In genomic region chr3:194404365-194405140, GRCh38 we compare ENCODE assay signal across 8 cellular contexts. TPM values are rescaled to one million over a fixed set of nuclear protein-coding genes. Genes with fewer than 3 reads are reported as not detected.
A peak's percentile ranks its signal among the peaks of the same experiment; 100 is the strongest.
DNase-seq lines count a peak whose midpoint lies in the region; ATAC-seq and TF ChIP-seq lines count a peak whose summit lies in the region.

No MANE protein-coding gene starts in this region.

- TF ChIP-seq POLR2A in suprapubic skin (IDR thresholded peaks at IDR 0.05) = no peak

- H3K4me3 ChIP-seq in suprapubic skin = no peak overlapping the region

- TF ChIP-seq EP300 in suprapubic skin (IDR thresholded peaks at IDR 0.05) = no peak

- H3K4me3 Mint-ChIP-seq in WTC11 = no peak overlapping the region

- no peaks in the 10 kb centered on the region for H3K9me3 Mint-ChIP-seq in WTC11

- WGBS in suprapubic skin = 41% methylated on average over 10 of the region's 10 CpGs

- H3K9me3 ChIP-seq in suprapubic skin = no peaks in the 10 kb centered on the region

- DNase-seq in AG09319 (ENCODE audit: extremely low read depth, low read depth) (peak; percentile 31), GM10266 (ENCODE audit: extremely low spot score) (no peak), NCI-H2081 (lab: John Stamatoyannopoulos, UW) (peak; percentile 83 to 87), WTC11 (ENCODE audit: low spot score) (no peak), glomerular visceral epithelial cell (ENCODE audit: extremely low spot score) (peak; percentile 56), suprapubic skin (ENCODE audit: low spot score in 2 of 2) (no peak), posterior vena cava (ENCODE audit: low spot score) (no peak)

- H3K36me3 ChIP-seq in suprapubic skin = no peaks in the 10 kb centered on the region

- H3K4me1 Mint-ChIP-seq in WTC11 = no peaks in the 10 kb centered on the region

- no peaks in the 10 kb centered on the region for H3K4me1 ChIP-seq in suprapubic skin

- intact Hi-C loops in posterior vena cava (cut with DNase I) = no loop called here

- POLR2A ChIA-PET in WTC11 (lab: Charles Lee) = no interaction called here

- peak; percentile 60 for TF ChIP-seq CTCF in AG09319 (IDR thresholded peaks at IDR 0.05; ENCODE audit: low read depth, low read length)
- TF ChIP-seq CTCF in GM10266 (IDR thresholded peaks at IDR 0.05; ENCODE audit: control insufficient read depth, insufficient read depth, low read depth, missing control alignments) = peak; percentile 69
- peak; percentile 56 for TF ChIP-seq CTCF in WTC11 (IDR thresholded peaks at IDR 0.05)
- TF ChIP-seq CTCF in suprapubic skin (IDR thresholded peaks at IDR 0.05) = peak; percentile 51

- peaks cover 15% of the 10 kb centered on the region for H3K36me3 Mint-ChIP-seq in WTC11

- peaks cover 7% of the 10 kb centered on the region; the same call in 1 of the 2 replicates for H3K27me3 Mint-ChIP-seq in WTC11 (ENCODE audit: low read depth)

- H3K27me3 ChIP-seq in suprapubic skin = peaks cover 6% of the 10 kb centered on the region

- no peak for ATAC-seq in WTC11
- ATAC-seq in HG02610 (IDR thresholded peaks at IDR 0.05; ENCODE audit: unreplicated experiment) = no peak

- H3K27ac Mint-ChIP-seq in WTC11 = no peak overlapping the region

- no peak overlapping the region for H3K27ac ChIP-seq in suprapubic skin

- CTCF ChIA-PET in WTC11 (lab: Charles Lee) = interaction anchor here (0.8 to 2.0 kb wide), 3 partner anchors 9 to 71 kb away, joined by 3 to 5 read pairs (median 3); no protein-coding TSS in a partner anchor

TF ChIP-seq in WTC11, 78 proteins besides CTCF, POLR2A, EP300 and RAD21:
- TF ChIP-seq NR2C2 (CRISPR knock-in tag; IDR thresholded peaks at IDR 0.05) = no peak
- TF ChIP-seq EMX1 (CRISPR knock-in tag; IDR thresholded peaks at IDR 0.05) = no peak
- no peak for TF ChIP-seq ZBTB21 (CRISPR knock-in tag; IDR thresholded peaks at IDR 0.05; ENCODE audit: borderline replicate concordance)
- TF ChIP-seq TP53 (CRISPR knock-in tag; IDR thresholded peaks at IDR 0.05) = no peak
- TF ChIP-seq ATF1 (CRISPR knock-in tag; IDR thresholded peaks at IDR 0.05) = no peak
- no peak for TF ChIP-seq ESRRA (CRISPR knock-in tag; IDR thresholded peaks at IDR 0.05; ENCODE audit: borderline replicate concordance)
- TF ChIP-seq SP1 (CRISPR knock-in tag; conservative IDR thresholded peaks at IDR 0.05) = no peak
- no peak for TF ChIP-seq PRDM15 (CRISPR knock-in tag; IDR thresholded peaks at IDR 0.05)
- TF ChIP-seq CREB1 (CRISPR knock-in tag; IDR thresholded peaks at IDR 0.05) = no peak
- no peak for TF ChIP-seq FOXJ3 (CRISPR knock-in tag; IDR thresholded peaks at IDR 0.05; ENCODE audit: borderline replicate concordance)
- TF ChIP-seq TEAD4 (CRISPR knock-in tag; IDR thresholded peaks at IDR 0.05) = no peak

RNA-seq across cellular contexts. Expression of gene GP5, which starts 5.5 kb away (rescaled TPM):
- total RNA-seq in WTC11 (2021) (0.09 to 0.16 TPM (median 0.11 TPM) in 3 replicates), suprapubic skin (under 1 TPM in 1 of 4 donors, not detected in 3; 0.19 TPM), posterior vena cava (under 1 TPM; 0.05 to 0.09 TPM)

RNA-seq across cellular contexts. Expression of gene LRRC15, which starts 35.0 kb away (rescaled TPM):
- total RNA-seq in WTC11 (2021) = 0.07 to 0.11 TPM (median 0.11 TPM) in 3 replicates
- total RNA-seq in suprapubic skin = 10 to 100 TPM in 1 of 4 donors, 1 to 10 TPM in 2, not detected in 1; 5.6 to 23.7 (median 9.6) TPM
- total RNA-seq in posterior vena cava = 1 to 10 TPM; 2.3 to 3.0 TPM

RNA-seq across cellular contexts. Expression of gene CPN2, which starts 53.4 kb away (rescaled TPM):
- total RNA-seq in WTC11 (2021) (0.09 to 0.14 TPM in 2 of 3 replicates, not detected in the other), suprapubic skin (not detected), posterior vena cava (under 1 TPM in 1 of 2 donors, not detected in 1; 0.14 TPM)

Comparison
In these comparisons a context has a peak if more than half of its experiments do, and no peak if none do; other contexts are left out.
1. DNase-seq: peak in AG09319 (single experiment), NCI-H2081 (2 of 2) and glomerular visceral epithelial cell (single experiment); none in GM10266 (single experiment), WTC11 (single experiment), suprapubic skin (0 of 2) and posterior vena cava (single experiment).
2. Peak in every context shown above with its lines, with median percentiles within 50 percentile points of each other: CTCF ChIP-seq.